ENCODE assay signal across 9 cellular contexts in the genomic region with DNA sequence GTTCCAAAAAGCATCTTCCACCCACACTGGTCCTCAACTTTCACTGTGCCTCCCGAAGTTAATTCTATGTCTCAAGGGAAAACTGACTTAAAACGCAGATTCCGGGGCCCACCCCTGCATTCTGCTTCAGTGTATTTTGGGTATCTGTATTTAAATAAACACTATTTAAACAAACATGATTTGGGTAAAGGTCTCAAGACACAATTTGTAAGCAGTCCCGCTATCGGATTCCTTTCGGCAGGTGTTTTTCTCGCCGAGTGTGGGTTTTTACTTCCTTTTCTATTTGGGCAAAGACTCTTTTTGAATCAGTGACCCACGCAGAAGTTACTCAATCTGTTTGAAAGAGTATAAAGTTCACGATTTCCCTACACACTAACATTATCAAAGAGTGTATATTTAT.
DNase-seq lines count a peak whose midpoint lies in the region; ATAC-seq, FAIRE-seq and TF ChIP-seq lines count a peak whose summit lies in the region.
"Had no signal": no experiment of that assay in that cellular context is flagged by ENCODE, and none has a peak within 500 bp of the region (broad histone marks: within the 10 kb centered on the region; RNA-seq: fewer than 3 reads in every experiment).

No MANE protein-coding gene starts in this region.

- no peaks in the 10 kb centered on the region for H3K9me3 Mint-ChIP-seq in stimulated activated naive CD8-positive, alpha-beta T cell treated with anti-CD3 and anti-CD28 coated beads, Interleukin-15, amount 100 ng/mL, for 72 hours

- TF ChIP-seq CTCF in WI38 (IDR thresholded peaks at IDR 0.05; ENCODE audit: low read depth, low read length): no peak

- ATAC-seq in stimulated activated naive CD8-positive, alpha-beta T cell treated with anti-CD3 and anti-CD28 coated beads, Interleukin-15, amount 100 ng/mL, for 72 hours: no peak
- no peak for ATAC-seq in HG02623 (IDR thresholded peaks at IDR 0.05; ENCODE audit: unreplicated experiment)

- H3K4me3 Mint-ChIP-seq in stimulated activated naive CD8-positive, alpha-beta T cell treated with anti-CD3 and anti-CD28 coated beads, Interleukin-15, amount 100 ng/mL, for 72 hours: peak overlapping the region; percentile 86 to 96

- peaks cover 53% of the 10 kb centered on the region for H3K4me1 Mint-ChIP-seq in stimulated activated naive CD8-positive, alpha-beta T cell treated with anti-CD3 and anti-CD28 coated beads, Interleukin-15, amount 100 ng/mL, for 72 hours

- peak overlapping the region; percentile 92 to 97 for H3K27ac Mint-ChIP-seq in stimulated activated naive CD8-positive, alpha-beta T cell treated with anti-CD3 and anti-CD28 coated beads, Interleukin-15, amount 100 ng/mL, for 72 hours

- peak; percentile 25 for DNase-seq in SIG-M5 treated with dmso at 0.1 percent for 504 hours (lab: John Stamatoyannopoulos, UW; ENCODE audit: unreplicated experiment)
- DNase-seq in SIG-M5 (lab: John Stamatoyannopoulos, UW): no peak
- no peak for DNase-seq in stimulated activated naive CD8-positive, alpha-beta T cell treated with anti-CD3 and anti-CD28 coated beads, Interleukin-15, amount 100 ng/mL, for 72 hours
- no peak for DNase-seq in HTR-8/SVneo (ENCODE audit: insufficient read length, low spot score)
- DNase-seq in RCC 7860 (ENCODE audit: low spot score): no peak
- DNase-seq: NCI-H1417 treated with DMSO at 0.1 percent for 48 hours had no signal

- peak overlapping the region; percentile 87 for H3K4me3 ChIP-seq in WI38 (ENCODE audit: low read depth, low read length)
- peak overlapping the region; percentile 85 for H3K4me3 ChIP-seq in iPS-11a (ENCODE audit: low read depth, low read length)

- H3K27me3 Mint-ChIP-seq in stimulated activated naive CD8-positive, alpha-beta T cell treated with anti-CD3 and anti-CD28 coated beads, Interleukin-15, amount 100 ng/mL, for 72 hours: no peaks in the 10 kb centered on the region

- FAIRE-seq in HTR-8/SVneo (lab: Jason Lieb, UNC): no peak
- FAIRE-seq in RCC 7860 (lab: Jason Lieb, UNC): no peak
